In the genomic region with DNA sequence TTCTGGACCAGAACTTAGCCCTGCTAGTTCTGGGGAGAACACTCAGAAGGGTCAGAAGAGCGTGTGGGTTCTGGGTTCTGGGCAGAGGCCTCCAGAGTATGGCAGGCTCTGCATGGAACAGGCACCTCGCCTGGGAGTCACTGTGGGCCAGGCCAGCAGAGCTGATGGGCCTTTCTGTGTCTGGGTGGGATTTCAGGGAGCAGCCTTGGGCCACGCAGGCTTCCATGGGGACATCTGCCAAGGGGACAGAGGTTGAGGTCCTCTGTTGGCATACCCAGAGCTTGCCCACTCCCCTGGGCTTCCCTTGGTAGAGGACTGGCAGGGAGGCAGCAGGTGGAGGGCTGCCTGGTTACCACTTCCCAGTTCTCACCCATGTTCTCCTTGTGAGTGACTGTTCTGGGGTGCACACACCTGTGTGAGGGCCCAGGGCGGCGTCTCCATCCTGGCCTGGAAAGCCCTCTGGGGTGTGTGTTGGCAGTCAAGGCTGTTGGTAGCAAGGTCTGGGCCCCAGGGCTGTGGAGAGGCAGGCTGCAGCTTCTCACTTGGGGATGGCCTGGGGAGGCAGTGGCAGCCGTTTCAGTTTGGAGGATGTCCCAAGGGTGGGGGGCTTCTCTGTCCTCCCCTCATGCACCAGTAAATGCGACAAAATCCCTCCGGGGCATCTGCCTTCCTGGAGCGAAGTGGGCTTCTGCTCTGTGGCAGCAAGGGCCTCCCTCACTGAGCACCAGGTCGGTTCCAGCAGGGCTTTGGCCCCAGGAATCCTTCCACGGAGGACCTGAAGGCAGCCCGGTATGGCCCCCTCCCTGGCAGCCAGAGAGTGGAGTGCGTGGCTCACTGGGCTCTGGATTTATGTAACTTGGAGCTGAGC, we compare ENCODE assay signal across 31 cellular contexts.
"Had no signal": no experiment of that assay in that cellular context is flagged by ENCODE, and none has a peak within 500 bp of the region (broad histone marks: within the 10 kb centered on the region; RNA-seq: fewer than 3 reads in every experiment).

No MANE protein-coding gene starts in this region.

- ATAC-seq: gastrocnemius medialis; left colon; stimulated activated naive B cell treated with anti-CD40 and anti-IgM and Interleukin-4, amounts not matched to agents 10 μg/mL and 1 μg/mL and 100 μg/mL, for 72 hours had no signal

- H3K4me1 ChIP-seq: colonic mucosa, gastrocnemius medialis, lower lobe of right lung, right lobe of liver, suprapubic skin, tibial artery had no signal

- H3K27me3 ChIP-seq: colonic mucosa, dorsolateral prefrontal cortex, gastrocnemius medialis, right lobe of liver, suprapubic skin had no signal

- H3K9me3 ChIP-seq: colonic mucosa, gastrocnemius medialis, lower lobe of right lung, neutrophil, right lobe of liver, suprapubic skin, tibial artery had no signal

- DNase-seq: activated CD4-positive, alpha-beta T cell treated with anti-CD3 and anti-CD28 coated beads for 4 hours; activated CD4-positive, alpha-beta T cell treated with anti-CD3 and anti-CD28 coated beads, Interleukin-2, amount 50 U/mL, for 4 hours; activated effector memory CD4-positive, alpha-beta T cell treated with anti-CD3 and anti-CD28 coated beads, Interleukin-2, amount 50 U/mL, for 16 hours; anterior cingulate cortex; colonic mucosa; effector memory CD4-positive, alpha-beta T cell; erythroblast; gastrocnemius medialis; glutamatergic neuron; islet precursor cell; left colon; lower lobe of right lung; mesenchymal stem cell; right lobe of liver; small intestine; stimulated activated CD4-positive, alpha-beta T cell treated with anti-CD3 and anti-CD28 coated beads, Interleukin-15, amount 100 ng/mL, for 24 hours; stimulated activated CD4-positive, alpha-beta T cell treated with anti-CD3 and anti-CD28 coated beads, Interleukin-2, amount 100 ng/mL, for 24 hours; stimulated activated naive B cell treated with anti-CD40 and anti-IgM and Interleukin-4, amounts not matched to agents 10 μg/mL and 1 μg/mL and 100 μg/mL, for 72 hours; SW 1271; T-helper 9 cell had no signal

- H3K27me3 Mint-ChIP-seq: activated naive CD4-positive, alpha-beta T cell treated with anti-CD3 and anti-CD28 coated beads, Interleukin-2, amount 50 U/mL, for 24 hours; central memory CD8-positive, alpha-beta T cell had no signal

- H3K36me3 ChIP-seq: colonic mucosa, gastrocnemius medialis, lower lobe of right lung, neutrophil, right lobe of liver, suprapubic skin, tibial artery had no signal

- H3K4me3 Mint-ChIP-seq: activated naive CD4-positive, alpha-beta T cell treated with anti-CD3 and anti-CD28 coated beads, Interleukin-2, amount 50 U/mL, for 24 hours; activated T-helper 1 cell treated with anti-CD3 and anti-CD28 coated beads, Interleukin-12 subunit alpha, Interleukin-12 subunit beta, Interleukin-2, Interleukin-4 antibody, amounts not matched to agents 30 ng/mL and 10 ng/mL and 1 ng/mL, durations not matched to agents 14 hours and 24 hours and 36 hours; central memory CD8-positive, alpha-beta T cell; nephron; stimulated activated naive B cell treated with anti-CD40 and anti-IgM and Interleukin-4, amounts not matched to agents 10 μg/mL and 1 μg/mL and 100 μg/mL, for 72 hours; T-helper 1 cell treated with Interleukin-12 subunit alpha and Interleukin-12 subunit beta and Interleukin-4 antibody, amounts not matched to agents 30 μg/mL and 1 μg/mL, for 36 hours had no signal

- H3K27ac ChIP-seq: colonic mucosa, dorsolateral prefrontal cortex, gastrocnemius medialis, lower lobe of right lung, neutrophil, right lobe of liver, suprapubic skin, tibial artery, VCaP had no signal

- H3K9me3 Mint-ChIP-seq: activated naive CD4-positive, alpha-beta T cell treated with anti-CD3 and anti-CD28 coated beads, Interleukin-2, amount 50 U/mL, for 24 hours; activated T-helper 1 cell treated with anti-CD3 and anti-CD28 coated beads, Interleukin-12 subunit alpha, Interleukin-12 subunit beta, Interleukin-2, Interleukin-4 antibody, amounts not matched to agents 30 ng/mL and 10 ng/mL and 1 ng/mL, durations not matched to agents 14 hours and 24 hours and 36 hours; central memory CD8-positive, alpha-beta T cell; nephron; T-helper 1 cell treated with Interleukin-12 subunit alpha and Interleukin-12 subunit beta and Interleukin-4 antibody, amounts not matched to agents 30 μg/mL and 1 μg/mL, for 36 hours had no signal

- H3K36me3 Mint-ChIP-seq: activated naive CD4-positive, alpha-beta T cell treated with anti-CD3 and anti-CD28 coated beads, Interleukin-2, amount 50 U/mL, for 24 hours; stimulated activated naive B cell treated with anti-CD40 and anti-IgM and Interleukin-4, amounts not matched to agents 10 μg/mL and 1 μg/mL and 100 μg/mL, for 72 hours had no signal

- H3K27ac Mint-ChIP-seq: activated naive CD4-positive, alpha-beta T cell treated with anti-CD3 and anti-CD28 coated beads, Interleukin-2, amount 50 U/mL, for 24 hours; activated T-helper 1 cell treated with anti-CD3 and anti-CD28 coated beads, Interleukin-12 subunit alpha, Interleukin-12 subunit beta, Interleukin-2, Interleukin-4 antibody, amounts not matched to agents 30 ng/mL and 10 ng/mL and 1 ng/mL, durations not matched to agents 14 hours and 24 hours and 36 hours; nephron; progenitor cell of endocrine pancreas; stimulated activated naive B cell treated with anti-CD40 and anti-IgM and Interleukin-4, amounts not matched to agents 10 μg/mL and 1 μg/mL and 100 μg/mL, for 72 hours; T-helper 1 cell treated with Interleukin-12 subunit alpha and Interleukin-12 subunit beta and Interleukin-4 antibody, amounts not matched to agents 30 μg/mL and 1 μg/mL, for 36 hours had no signal

- H3K4me3 ChIP-seq: colonic mucosa, dorsolateral prefrontal cortex, gastrocnemius medialis, lower lobe of right lung, right lobe of liver, suprapubic skin, tibial artery had no signal

- H3K4me1 Mint-ChIP-seq: activated naive CD4-positive, alpha-beta T cell treated with anti-CD3 and anti-CD28 coated beads, Interleukin-2, amount 50 U/mL, for 24 hours; central memory CD8-positive, alpha-beta T cell; nephron; stimulated activated naive B cell treated with anti-CD40 and anti-IgM and Interleukin-4, amounts not matched to agents 10 μg/mL and 1 μg/mL and 100 μg/mL, for 72 hours had no signal
